1 cellular context compared by ENCODE assay signal in the genomic region with DNA sequence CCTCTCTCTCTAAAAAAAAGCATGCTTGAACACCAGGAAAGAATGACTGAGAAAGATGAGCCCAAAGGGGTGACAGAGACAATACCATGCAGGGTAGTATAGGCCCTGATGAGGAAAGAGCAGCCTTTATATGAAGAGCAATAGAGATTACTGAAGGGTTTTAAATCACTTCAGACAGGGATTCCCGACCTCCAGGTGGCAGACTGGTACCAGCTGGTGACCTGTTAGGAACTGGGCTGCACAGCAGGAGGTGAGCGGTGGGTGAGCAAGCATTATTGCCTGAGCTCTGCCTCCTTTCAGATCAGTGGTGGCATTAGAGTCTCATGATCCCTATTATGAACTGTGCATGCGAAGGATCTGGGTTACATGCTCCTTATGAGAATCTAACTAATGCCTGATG.
TF ChIP-seq lines count a peak whose summit lies in the region.

No MANE protein-coding gene starts in this region.

TF ChIP-seq in HepG2, 621 proteins besides CTCF, POLR2A, EP300 and RAD21:
- TF ChIP-seq GFI1 (CRISPR knock-in tag; IDR thresholded peaks at IDR 0.05; ENCODE audit: borderline replicate concordance) = no peak
- TF ChIP-seq, protein P1, sequence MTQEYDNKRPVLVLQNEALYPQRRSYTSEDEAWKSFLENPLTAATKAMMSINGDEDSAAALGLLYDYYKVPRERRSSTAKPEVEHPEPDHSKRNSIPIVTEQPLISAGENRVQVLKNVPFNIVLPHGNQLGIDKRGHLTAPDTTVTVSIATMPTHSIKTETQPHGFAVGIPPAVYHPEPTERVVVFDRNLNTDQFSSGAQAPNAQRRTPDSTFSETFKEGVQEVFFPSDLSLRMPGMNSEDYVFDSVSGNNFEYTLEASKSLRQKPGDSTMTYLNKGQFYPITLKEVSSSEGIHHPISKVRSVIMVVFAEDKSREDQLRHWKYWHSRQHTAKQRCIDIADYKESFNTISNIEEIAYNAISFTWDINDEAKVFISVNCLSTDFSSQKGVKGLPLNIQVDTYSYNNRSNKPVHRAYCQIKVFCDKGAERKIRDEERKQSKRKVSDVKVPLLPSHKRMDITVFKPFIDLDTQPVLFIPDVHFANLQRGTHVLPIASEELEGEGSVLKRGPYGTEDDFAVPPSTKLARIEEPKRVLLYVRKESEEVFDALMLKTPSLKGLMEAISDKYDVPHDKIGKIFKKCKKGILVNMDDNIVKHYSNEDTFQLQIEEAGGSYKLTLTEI (CRISPR knock-in tag; conservative IDR thresholded peaks at IDR 0.05) = no peak
- TF ChIP-seq SNAI1 (CRISPR knock-in tag; IDR thresholded peaks at IDR 0.05; ENCODE audit: borderline replicate concordance) = no peak
- no peak for TF ChIP-seq EEA1 (CRISPR knock-in tag; IDR thresholded peaks at IDR 0.05; ENCODE audit: borderline replicate concordance)
- peak; percentile 35 for TF ChIP-seq STAG1 (CRISPR knock-in tag; IDR thresholded peaks at IDR 0.05)
- TF ChIP-seq, protein P2, sequence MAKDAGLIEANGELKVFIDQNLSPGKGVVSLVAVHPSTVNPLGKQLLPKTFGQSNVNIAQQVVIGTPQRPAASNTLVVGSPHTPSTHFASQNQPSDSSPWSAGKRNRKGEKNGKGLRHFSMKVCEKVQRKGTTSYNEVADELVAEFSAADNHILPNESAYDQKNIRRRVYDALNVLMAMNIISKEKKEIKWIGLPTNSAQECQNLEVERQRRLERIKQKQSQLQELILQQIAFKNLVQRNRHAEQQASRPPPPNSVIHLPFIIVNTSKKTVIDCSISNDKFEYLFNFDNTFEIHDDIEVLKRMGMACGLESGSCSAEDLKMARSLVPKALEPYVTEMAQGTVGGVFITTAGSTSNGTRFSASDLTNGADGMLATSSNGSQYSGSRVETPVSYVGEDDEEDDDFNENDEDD (CRISPR knock-in tag; IDR thresholded peaks at IDR 0.05; ENCODE audit: borderline replicate concordance) = no peak
- TF ChIP-seq, protein P3, sequence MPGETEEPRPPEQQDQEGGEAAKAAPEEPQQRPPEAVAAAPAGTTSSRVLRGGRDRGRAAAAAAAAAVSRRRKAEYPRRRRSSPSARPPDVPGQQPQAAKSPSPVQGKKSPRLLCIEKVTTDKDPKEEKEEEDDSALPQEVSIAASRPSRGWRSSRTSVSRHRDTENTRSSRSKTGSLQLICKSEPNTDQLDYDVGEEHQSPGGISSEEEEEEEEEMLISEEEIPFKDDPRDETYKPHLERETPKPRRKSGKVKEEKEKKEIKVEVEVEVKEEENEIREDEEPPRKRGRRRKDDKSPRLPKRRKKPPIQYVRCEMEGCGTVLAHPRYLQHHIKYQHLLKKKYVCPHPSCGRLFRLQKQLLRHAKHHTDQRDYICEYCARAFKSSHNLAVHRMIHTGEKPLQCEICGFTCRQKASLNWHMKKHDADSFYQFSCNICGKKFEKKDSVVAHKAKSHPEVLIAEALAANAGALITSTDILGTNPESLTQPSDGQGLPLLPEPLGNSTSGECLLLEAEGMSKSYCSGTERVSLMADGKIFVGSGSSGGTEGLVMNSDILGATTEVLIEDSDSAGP (CRISPR knock-in tag; IDR thresholded peaks at IDR 0.05; ENCODE audit: borderline replicate concordance) = no peak
